8 cellular contexts compared by ENCODE assay signal in genomic region chr14:50667491-50668007, GRCh38. TPM values are rescaled to one million over a fixed set of nuclear protein-coding genes. Genes with fewer than 3 reads are reported as not detected.
DNase-seq lines count a peak whose midpoint lies in the region; ATAC-seq, FAIRE-seq and TF ChIP-seq lines count a peak whose summit lies in the region.

No MANE protein-coding gene starts in this region.

- no peak for TF ChIP-seq EP300 in Ishikawa (IDR thresholded peaks at IDR 0.05; ENCODE audit: borderline replicate concordance)

- H3K27me3 ChIP-seq in gastrocnemius medialis, result no peaks in the 10 kb centered on the region

- intact Hi-C loops in activated T-helper 1 cell treated with anti-CD3 and anti-CD28 coated beads, Interleukin-12 subunit alpha, Interleukin-12 subunit beta, Interleukin-2, Interleukin-4 antibody, amounts not matched to agents 30 ng/mL and 10 ng/mL and 1 ng/mL, durations not matched to agents 14 hours and 24 hours and 36 hours (cut with micrococcal nuclease), result loop anchor here (1.0 to 10.0 kb wide), 9 partner anchors 59 to 973 kb away; partner anchors contain the start of genes ATL1, KLHDC1 and MAP4K5
- intact Hi-C loops in gastrocnemius medialis (cut with DNase I; ENCODE audit: low total_unique reads), result loop anchor here (1.0 to 5.0 kb wide), 5 partner anchors 71 to 435 kb away; partner anchors contain the start of genes MAP4K5 and SOS2

- no peak for TF ChIP-seq POLR2A in gastrocnemius medialis (IDR thresholded peaks at IDR 0.05)

- in situ Hi-C loops in gastrocnemius medialis (cut with MboI; ENCODE audit: low sequenced_read_pairs in 4 of 4), result no loop called here

- H3K4me3 ChIP-seq in gastrocnemius medialis, result peak overlapping the region; percentile 65 to 95 (median 80)

- H3K4me3 Mint-ChIP-seq in activated T-helper 1 cell treated with anti-CD3 and anti-CD28 coated beads, Interleukin-12 subunit alpha, Interleukin-12 subunit beta, Interleukin-2, Interleukin-4 antibody, amounts not matched to agents 30 ng/mL and 10 ng/mL and 1 ng/mL, durations not matched to agents 14 hours and 24 hours and 36 hours, result peak overlapping the region; percentile 86

- peaks cover 15% of the 10 kb centered on the region for H3K4me1 Mint-ChIP-seq in activated T-helper 1 cell treated with anti-CD3 and anti-CD28 coated beads, Interleukin-12 subunit alpha, Interleukin-12 subunit beta, Interleukin-2, Interleukin-4 antibody, amounts not matched to agents 30 ng/mL and 10 ng/mL and 1 ng/mL, durations not matched to agents 14 hours and 24 hours and 36 hours (ENCODE audit: low read depth)

- peak overlapping the region; percentile 47 for H3K27ac Mint-ChIP-seq in activated T-helper 1 cell treated with anti-CD3 and anti-CD28 coated beads, Interleukin-12 subunit alpha, Interleukin-12 subunit beta, Interleukin-2, Interleukin-4 antibody, amounts not matched to agents 30 ng/mL and 10 ng/mL and 1 ng/mL, durations not matched to agents 14 hours and 24 hours and 36 hours

- FAIRE-seq in frontal cortex (lab: Jason Lieb, UNC), result no peak

- no peak for DNase-seq in activated T-helper 1 cell treated with anti-CD3 and anti-CD28 coated beads, Interleukin-12 subunit alpha, Interleukin-12 subunit beta, Interleukin-2, Interleukin-4 antibody, amounts not matched to agents 30 ng/mL and 10 ng/mL and 1 ng/mL, durations not matched to agents 14 hours and 24 hours and 36 hours (ENCODE audit: low spot score)
- peak; percentile 42 for DNase-seq in globus pallidus (ENCODE audit: low spot score)
- DNase-seq in gastrocnemius medialis, result peak in 1 of 2 donors; percentile 34
- DNase-seq in HK-2 (ENCODE audit: unreplicated experiment), result no peak
- DNase-seq in frontal cortex (ENCODE audit: low spot score in 2 of 2), result no peak

- peaks cover 10% of the 10 kb centered on the region for H3K27me3 Mint-ChIP-seq in activated T-helper 1 cell treated with anti-CD3 and anti-CD28 coated beads, Interleukin-12 subunit alpha, Interleukin-12 subunit beta, Interleukin-2, Interleukin-4 antibody, amounts not matched to agents 30 ng/mL and 10 ng/mL and 1 ng/mL, durations not matched to agents 14 hours and 24 hours and 36 hours (ENCODE audit: insufficient read depth)

- H3K36me3 ChIP-seq in gastrocnemius medialis, result peaks cover 0 to 11% of the 10 kb centered on the region in 2 donors

- H3K27ac ChIP-seq in gastrocnemius medialis, result peak overlapping the region; percentile 89 to 97 (median 96)

- peak; percentile 18; the same call in 1 of the 2 replicates for TF ChIP-seq CTCF in GM12874 (IDR thresholded peaks at IDR 0.05; ENCODE audit: insufficient read depth, low read depth, low read length)
- no peak for TF ChIP-seq CTCF in gastrocnemius medialis (IDR thresholded peaks at IDR 0.05 in 4 of 5, conservative IDR thresholded peaks at IDR 0.05 in 1 of 5)

- TF ChIP-seq RAD21 in Ishikawa (IDR thresholded peaks at IDR 0.05; ENCODE audit: low read depth), result no peak

- peaks cover 9% of the 10 kb centered on the region for H3K36me3 Mint-ChIP-seq in activated T-helper 1 cell treated with anti-CD3 and anti-CD28 coated beads, Interleukin-12 subunit alpha, Interleukin-12 subunit beta, Interleukin-2, Interleukin-4 antibody, amounts not matched to agents 30 ng/mL and 10 ng/mL and 1 ng/mL, durations not matched to agents 14 hours and 24 hours and 36 hours (ENCODE audit: low read depth)

- H3K4me1 ChIP-seq in gastrocnemius medialis, result peaks cover 28 to 30% of the 10 kb centered on the region in 2 donors

- ATAC-seq in GM21423 (IDR thresholded peaks at IDR 0.05; ENCODE audit: unreplicated experiment), result peak; percentile 39
- peak; percentile 63 to 64 for ATAC-seq in gastrocnemius medialis

- no peaks in the 10 kb centered on the region for H3K9me3 Mint-ChIP-seq in activated T-helper 1 cell treated with anti-CD3 and anti-CD28 coated beads, Interleukin-12 subunit alpha, Interleukin-12 subunit beta, Interleukin-2, Interleukin-4 antibody, amounts not matched to agents 30 ng/mL and 10 ng/mL and 1 ng/mL, durations not matched to agents 14 hours and 24 hours and 36 hours

- no peaks in the 10 kb centered on the region for H3K9me3 ChIP-seq in gastrocnemius medialis

TF ChIP-seq in Ishikawa, 13 proteins besides CTCF, POLR2A, EP300 and RAD21:
- TF ChIP-seq FOXM1 (IDR thresholded peaks at IDR 0.05; ENCODE audit: borderline replicate concordance, low read depth) (no peak), ZBTB7A (IDR thresholded peaks at IDR 0.05; ENCODE audit: low read depth) (peak; percentile 55; the same call in 1 of the 2 replicates), REST (IDR thresholded peaks at IDR 0.05; ENCODE audit: low read depth) (no peak), EGR1 (IDR thresholded peaks at IDR 0.05) (no peak), TEAD4 (IDR thresholded peaks at IDR 0.05) (no peak), MAX (IDR thresholded peaks at IDR 0.05) (peak; percentile 8; the same call in 1 of the 2 replicates), CREB1 (IDR thresholded peaks at IDR 0.05; ENCODE audit: low read depth) (no peak), TCF12 (IDR thresholded peaks at IDR 0.05; ENCODE audit: low read depth) (no peak), CEBPB (IDR thresholded peaks at IDR 0.05) (no peak), NFIC (IDR thresholded peaks at IDR 0.05) (no peak), YY1 (IDR thresholded peaks at IDR 0.05; ENCODE audit: low read depth) (no peak), TAF1 (IDR thresholded peaks at IDR 0.05; ENCODE audit: low read depth) (no peak)
- TF ChIP-seq, protein P1, sequence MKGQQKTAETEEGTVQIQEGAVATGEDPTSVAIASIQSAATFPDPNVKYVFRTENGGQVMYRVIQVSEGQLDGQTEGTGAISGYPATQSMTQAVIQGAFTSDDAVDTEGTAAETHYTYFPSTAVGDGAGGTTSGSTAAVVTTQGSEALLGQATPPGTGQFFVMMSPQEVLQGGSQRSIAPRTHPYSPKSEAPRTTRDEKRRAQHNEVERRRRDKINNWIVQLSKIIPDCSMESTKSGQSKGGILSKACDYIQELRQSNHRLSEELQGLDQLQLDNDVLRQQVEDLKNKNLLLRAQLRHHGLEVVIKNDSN (IDR thresholded peaks at IDR 0.05), result no peak

RNA-seq across cellular contexts. Expression of gene SAV1, which starts 0.6 kb away (rescaled TPM):
- total RNA-seq in activated T-helper 1 cell treated with anti-CD3 and anti-CD28 coated beads, Interleukin-12 subunit alpha, Interleukin-12 subunit beta, Interleukin-2, Interleukin-4 antibody, amounts not matched to agents 30 ng/mL and 10 ng/mL and 1 ng/mL, durations not matched to agents 14 hours and 24 hours and 36 hours, result 10.3 and 12.3 TPM in 2 replicates
- 10 to 100 TPM; 18.3 to 68.7 (median 36.8) TPM for total RNA-seq in gastrocnemius medialis
- total RNA-seq in frontal cortex, result 19.6 TPM
